Comparison of ENCODE assay signal across 15 cellular contexts in genomic region chr6:156956286-156956685, GRCh38.
DNase-seq lines count a peak whose midpoint lies in the region; ATAC-seq and TF ChIP-seq lines count a peak whose summit lies in the region.
"Had no signal": no experiment of that assay in that cellular context is flagged by ENCODE, and none has a peak within 500 bp of the region (broad histone marks: within the 10 kb centered on the region; RNA-seq: fewer than 3 reads in every experiment).

No MANE protein-coding gene starts in this region.

- peaks cover 30% of the 10 kb centered on the region for H3K4me1 ChIP-seq in RWPE2 (ENCODE audit: insufficient read depth, poor library complexity, severe bottlenecking)
- H3K4me1 ChIP-seq in parathyroid adenoma: peaks cover 28% of the 10 kb centered on the region
- H3K4me1 ChIP-seq in tibial artery: peaks cover 0 to 66% (median 42%) of the 10 kb centered on the region in 4 donors

- H3K4me2 ChIP-seq in parathyroid adenoma (ENCODE audit: low read length): no peak overlapping the region
- H3K4me2 ChIP-seq: PC-9 had no signal

- H3K27ac ChIP-seq in RWPE2 (ENCODE audit: poor library complexity, severe bottlenecking): peak overlapping the region; percentile 42
- H3K27ac ChIP-seq in parathyroid adenoma: peak overlapping the region; percentile 60
- H3K27ac ChIP-seq in tibial artery: peak overlapping the region; percentile 54 to 59
- H3K27ac ChIP-seq: ovary, PC-9 had no signal

- no peak overlapping the region for H3K9ac ChIP-seq in parathyroid adenoma

- H2AFZ ChIP-seq in parathyroid adenoma: no peak overlapping the region
- H2AFZ ChIP-seq: PC-9 had no signal

- H3K4me3 ChIP-seq in RWPE2 (ENCODE audit: severe bottlenecking): no peak overlapping the region
- H3K4me3 ChIP-seq in parathyroid adenoma (ENCODE audit: low read depth, low read length): no peak overlapping the region
- H3K4me3 ChIP-seq in tibial artery: no peak overlapping the region
- H3K4me3 ChIP-seq: ovary, PC-9 had no signal

- no peak for DNase-seq in RWPE2 (ENCODE audit: low spot score)
- no peak for DNase-seq in left cardiac atrium
- DNase-seq in tibial artery: no peak
- no peak for DNase-seq in NCI-H510A (lab: John Stamatoyannopoulos, UW)
- DNase-seq in stimulated activated naive CD4-positive, alpha-beta T cell (lab: John Stamatoyannopoulos, UW): no peak
- no peak for DNase-seq in NCI-H146 (lab: John Stamatoyannopoulos, UW)
- DNase-seq: activated CD4-positive, alpha-beta memory T cell treated with anti-CD3 and anti-CD28 coated beads for 36 hours; activated T-cell treated with anti-CD3 and anti-CD28 coated beads, Interleukin-2, amount 50 U/mL, for 48 hours; foreskin melanocyte; NCI-H2029; NCI-H526; ovary; PC-9 had no signal

- TF ChIP-seq CTCF in RWPE2 (IDR thresholded peaks at IDR 0.05; ENCODE audit: poor library complexity, severe bottlenecking) (no peak), parathyroid adenoma (IDR thresholded peaks at IDR 0.05) (no peak), tibial artery (IDR thresholded peaks at IDR 0.05) (no peak)

- H3K36me3 ChIP-seq in RWPE2 (ENCODE audit: low read depth) (no peaks in the 10 kb centered on the region; the same call in 1 of the 2 replicates), parathyroid adenoma (ENCODE audit: control insufficient read depth, insufficient read depth, low read length) (no peaks in the 10 kb centered on the region), tibial artery (no peaks in the 10 kb centered on the region)
- H3K36me3 ChIP-seq: ovary had no signal

- intact Hi-C loops in left cardiac atrium (cut with DNase I) (loop anchor here in 1 of 2 donors (10.0 kb wide), 1 partner anchor 171 kb away; no protein-coding TSS in a partner anchor), tibial artery (cut with DNase I; ENCODE audit: low total_unique reads) (no loop called here)

- H3K27me3 ChIP-seq in RWPE2 (ENCODE audit: insufficient read depth, poor library complexity, severe bottlenecking) (no peaks in the 10 kb centered on the region), parathyroid adenoma (ENCODE audit: control insufficient read depth, insufficient read depth, low read length) (no peaks in the 10 kb centered on the region), tibial artery (no peaks in the 10 kb centered on the region)
- H3K27me3 ChIP-seq: ovary had no signal

- H3K9me3 ChIP-seq in RWPE2 (ENCODE audit: severe bottlenecking) (no peaks in the 10 kb centered on the region), parathyroid adenoma (ENCODE audit: control insufficient read depth, low read length) (no peaks in the 10 kb centered on the region), tibial artery (no peaks in the 10 kb centered on the region)
- H3K9me3 ChIP-seq: ovary had no signal

- ATAC-seq in RWPE2 (ENCODE audit: low read depth) (no peak), left cardiac atrium (peak; percentile 5 to 21), HG02759 (IDR thresholded peaks at IDR 0.05; ENCODE audit: unreplicated experiment) (no peak)

- peaks cover 40% of the 10 kb centered on the region for H3K79me2 ChIP-seq in parathyroid adenoma

Comparison
In these comparisons a context has a peak if more than half of its experiments do, and no peak if none do; other contexts are left out.
1. ATAC-seq: peak in left cardiac atrium (2 of 2); none in RWPE2 (single experiment) and HG02759 (single experiment).
2. Peak in every context shown above with its lines, with median percentiles within 50 percentile points of each other: H3K27ac ChIP-seq.